8 cellular contexts compared by ENCODE assay signal in the genomic region with DNA sequence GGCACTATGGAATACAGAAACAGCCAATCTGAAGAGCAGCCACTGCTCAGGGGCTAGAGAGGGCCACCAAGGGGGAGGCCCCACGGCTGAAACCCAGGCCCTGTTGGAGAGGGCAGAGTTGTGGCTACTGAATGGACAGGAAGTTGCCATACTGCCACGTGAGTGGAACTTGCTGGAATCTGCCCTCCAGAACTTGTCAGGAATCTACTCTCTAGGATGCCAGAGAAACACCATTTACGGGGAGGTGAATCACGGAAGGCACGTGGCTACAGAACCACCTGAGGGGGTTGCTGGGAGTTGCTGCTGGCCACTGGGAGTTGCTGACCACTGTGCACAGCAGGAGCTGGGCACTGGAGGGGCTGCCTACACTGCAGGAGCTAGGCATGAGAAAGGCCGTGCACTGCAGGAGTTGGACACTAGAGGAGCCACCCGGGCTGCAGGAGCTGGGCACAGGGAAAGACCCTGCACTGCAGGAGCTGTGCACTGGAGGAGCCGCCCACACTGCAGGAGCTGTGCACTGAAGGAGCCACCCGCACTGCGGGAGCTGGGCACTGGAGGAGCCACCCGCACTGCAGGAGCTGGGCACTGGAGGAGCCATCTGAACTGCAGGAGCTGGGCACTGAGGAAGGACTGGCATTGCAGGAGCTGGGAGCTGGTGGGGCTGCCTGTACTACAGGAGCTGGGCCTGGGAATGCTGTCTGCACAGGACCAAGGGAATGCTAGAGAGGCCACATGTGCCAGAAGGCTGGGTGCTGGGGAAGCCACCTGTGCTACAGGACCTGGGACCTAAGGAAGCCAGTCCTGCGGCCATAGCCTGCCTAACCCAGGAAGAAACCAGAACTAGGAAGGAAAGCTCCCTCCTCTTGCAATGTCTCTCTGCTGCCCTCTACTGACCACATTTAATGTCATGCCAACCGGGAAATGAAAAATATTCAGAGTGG.
DNase-seq lines count a peak whose midpoint lies in the region; ATAC-seq and TF ChIP-seq lines count a peak whose summit lies in the region.

No MANE protein-coding gene starts in this region.

- H3K27ac ChIP-seq in mesodermal cell (ENCODE audit: low read depth, low read length, severe bottlenecking) (peak overlapping the region; percentile 12), substantia nigra (ENCODE audit: low read depth, low read length, poor library complexity, severe bottlenecking) (no peak overlapping the region)

- DNase-seq in COLO668 (lab: John Stamatoyannopoulos, UW; ENCODE audit: unreplicated experiment) (peak; percentile 61), HK-2 (ENCODE audit: unreplicated experiment) (peak; percentile 38), NCI-H748 (lab: John Stamatoyannopoulos, UW; ENCODE audit: unreplicated experiment) (peak; percentile 67), epithelial cell of proximal tubule (ENCODE audit: low read depth) (peak; percentile 7), substantia nigra (lab: John Stamatoyannopoulos, UW) (peak in 32 of 49 donors; percentile 3 to 64 (median 30))
- peak; percentile 69 for DNase-seq in activated CD8-positive, alpha-beta memory T cell treated with anti-CD3 and anti-CD28 coated beads for 24 hours

- H3K4me3 ChIP-seq in epithelial cell of proximal tubule (ENCODE audit: low read depth, low read length) (no peak overlapping the region), mesodermal cell (ENCODE audit: extremely low read depth, insufficient read depth, low read length, poor library complexity, severe bottlenecking) (no peak overlapping the region)

- TF ChIP-seq CTCF in epithelial cell of proximal tubule (conservative IDR thresholded peaks at IDR 0.05; ENCODE audit: low read depth, low read length): peak; percentile 91

- H3K36me3 ChIP-seq in mesodermal cell (ENCODE audit: control insufficient read depth, insufficient read depth, low read length): no peaks in the 10 kb centered on the region

- WGBS in mesodermal cell (ENCODE audit: insufficient coverage in 2 of 2), 2 experiments: 60 to 62% methylated on average over 11 to 12 of the region's 13 CpGs

- ATAC-seq in HG03460 (IDR thresholded peaks at IDR 0.05; ENCODE audit: unreplicated experiment): no peak

- H3K9me3 ChIP-seq in mesodermal cell (ENCODE audit: control insufficient read depth, low read length): no peaks in the 10 kb centered on the region

- H3K4me1 ChIP-seq in mesodermal cell (ENCODE audit: control insufficient read depth, insufficient read depth, low read length, poor library complexity, severe bottlenecking): peaks cover 9% of the 10 kb centered on the region

Comparison
In these comparisons a context has a peak if more than half of its experiments do, and no peak if none do; other contexts are left out.
1. DNase-seq: peak in every context shown above with its lines; median percentile 69 in activated CD8-positive, alpha-beta memory T cell treated with anti-CD3 and anti-CD28 coated beads for 24 hours; 67 in NCI-H748; 61 in COLO668; 38 in HK-2; 30 in substantia nigra; 7 in epithelial cell of proximal tubule.